ENCODE assay signal across 8 cellular contexts in the genomic region with DNA sequence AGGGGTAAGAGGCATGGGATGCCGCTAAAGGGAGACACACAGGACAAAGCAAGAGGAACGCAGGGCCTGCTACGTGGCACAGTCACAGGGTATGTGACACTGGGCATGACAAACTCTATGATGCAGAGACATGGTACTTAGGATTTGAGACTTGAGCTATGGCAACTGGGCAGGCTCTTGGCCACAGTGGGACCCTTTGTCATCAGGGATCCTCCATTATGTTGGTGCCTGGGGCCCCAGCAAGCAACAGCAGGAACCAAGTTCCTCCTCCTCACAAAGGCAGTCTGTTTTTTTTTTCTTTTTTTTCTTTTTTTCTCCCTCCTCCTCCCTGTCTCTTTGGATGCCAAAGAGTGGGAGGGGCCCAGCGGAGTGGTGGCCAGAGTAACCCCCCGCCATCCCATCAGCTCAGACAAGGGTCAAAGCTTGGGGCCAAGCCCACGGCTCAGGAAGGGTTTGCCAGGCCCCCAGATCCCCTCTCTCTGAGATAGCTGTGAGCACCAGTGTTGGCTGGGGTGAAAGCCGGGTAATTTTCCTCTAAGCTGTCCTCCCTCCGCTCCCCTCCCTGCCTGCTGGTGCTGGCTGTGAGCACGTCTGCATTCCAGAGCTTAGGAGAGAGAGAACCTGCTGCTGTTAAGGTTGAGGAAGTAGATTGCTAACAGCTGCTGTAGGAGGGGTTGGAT. TPM values are rescaled to one million over a fixed set of nuclear protein-coding genes. Genes with fewer than 3 reads are reported as not detected.
DNase-seq lines count a peak whose midpoint lies in the region; ATAC-seq and TF ChIP-seq lines count a peak whose summit lies in the region.

No MANE protein-coding gene starts in this region.

- TF ChIP-seq CTCF in heart right ventricle (IDR thresholded peaks at IDR 0.05): no peak
- no peak for TF ChIP-seq CTCF in prostate gland (IDR thresholded peaks at IDR 0.05)

- H3K36me3 ChIP-seq in heart right ventricle (peaks cover 0 to 10% (median 0%) of the 10 kb centered on the region in 9 donors), prostate gland (no peaks in the 10 kb centered on the region)

- H3K4me1 ChIP-seq in heart right ventricle (peaks cover 55 to 100% (median 91%) of the 10 kb centered on the region in 9 donors), prostate gland (replicated peaks) (peaks cover 9% of the 10 kb centered on the region)

- 14% methylated on average over 9 of the region's 9 CpGs for WGBS in heart right ventricle, 2 donors
- WGBS in prostate gland: 18% methylated on average over 9 of the region's 9 CpGs

- peak; percentile 40 for TF ChIP-seq POLR2A in prostate gland (IDR thresholded peaks at IDR 0.05)

- DNase-seq in EH (ENCODE audit: low read depth) (peak; percentile 85), SW480 (ENCODE audit: low spot score) (peak; percentile 63), heart right ventricle (peak; percentile 60 to 69), prostate gland (ENCODE audit: low spot score) (peak; percentile 72), 8988T (no peak)
- no peak for DNase-seq in activated CD8-positive, alpha-beta memory T cell treated with anti-CD3 and anti-CD28 coated beads for 24 hours

- H3K27me3 ChIP-seq in heart right ventricle (no peaks in the 10 kb centered on the region), prostate gland (replicated peaks; ENCODE audit: insufficient read depth) (no peaks in the 10 kb centered on the region)

- no peaks in the 10 kb centered on the region for H3K9me3 ChIP-seq in heart right ventricle
- no peaks in the 10 kb centered on the region for H3K9me3 ChIP-seq in prostate gland

- H3K27ac ChIP-seq in heart right ventricle (peak overlapping the region; percentile 93 to 100 (median 98)), prostate gland (peak overlapping the region; percentile 85 to 90)

- H3K4me3 ChIP-seq in heart right ventricle: peak overlapping the region in 2 of 10 donors; percentile 2 to 6
- no peak overlapping the region for H3K4me3 ChIP-seq in prostate gland

- intact Hi-C loops in heart right ventricle (cut with DNase I) (loop anchor here in 2 of 10 donors (5.0 kb wide), 2 partner anchors 38 to 83 kb away; a partner anchor contains a TSS), prostate gland (cut with DNase I) (loop anchor here (5.0 to 10.0 kb wide), 2 partner anchors 33 to 364 kb away; a partner anchor contains a TSS)

- ATAC-seq in heart right ventricle: peak in 7 of 8 donors; percentile 2 to 31 (median 6)
- ATAC-seq in GM21786 (IDR thresholded peaks at IDR 0.05; ENCODE audit: unreplicated experiment): no peak
- ATAC-seq in HG02642 (IDR thresholded peaks at IDR 0.05; ENCODE audit: poor library complexity, unreplicated experiment): no peak

RNA-seq across cellular contexts. Expression of a gene that starts 21.1 kb away (rescaled TPM):
- total RNA-seq in heart right ventricle (100 to 1,000 TPM; 532 to 861 (median 668) TPM), prostate gland (100 to 1,000 TPM; 390 to 690 TPM)
- polyA plus RNA-seq in heart right ventricle: 100 to 1,000 TPM; 360 to 823 TPM

Comparison
In these comparisons a context has a peak if more than half of its experiments do, and no peak if none do; other contexts are left out.
1. DNase-seq: peak in EH (single experiment), SW480 (single experiment), heart right ventricle (2 of 2) and prostate gland (single experiment); none in 8988T (single experiment) and activated CD8-positive, alpha-beta memory T cell treated with anti-CD3 and anti-CD28 coated beads for 24 hours (single experiment).
2. ATAC-seq: peak in heart right ventricle (7 of 8); none in GM21786 (single experiment) and HG02642 (single experiment).